In the genomic region with DNA sequence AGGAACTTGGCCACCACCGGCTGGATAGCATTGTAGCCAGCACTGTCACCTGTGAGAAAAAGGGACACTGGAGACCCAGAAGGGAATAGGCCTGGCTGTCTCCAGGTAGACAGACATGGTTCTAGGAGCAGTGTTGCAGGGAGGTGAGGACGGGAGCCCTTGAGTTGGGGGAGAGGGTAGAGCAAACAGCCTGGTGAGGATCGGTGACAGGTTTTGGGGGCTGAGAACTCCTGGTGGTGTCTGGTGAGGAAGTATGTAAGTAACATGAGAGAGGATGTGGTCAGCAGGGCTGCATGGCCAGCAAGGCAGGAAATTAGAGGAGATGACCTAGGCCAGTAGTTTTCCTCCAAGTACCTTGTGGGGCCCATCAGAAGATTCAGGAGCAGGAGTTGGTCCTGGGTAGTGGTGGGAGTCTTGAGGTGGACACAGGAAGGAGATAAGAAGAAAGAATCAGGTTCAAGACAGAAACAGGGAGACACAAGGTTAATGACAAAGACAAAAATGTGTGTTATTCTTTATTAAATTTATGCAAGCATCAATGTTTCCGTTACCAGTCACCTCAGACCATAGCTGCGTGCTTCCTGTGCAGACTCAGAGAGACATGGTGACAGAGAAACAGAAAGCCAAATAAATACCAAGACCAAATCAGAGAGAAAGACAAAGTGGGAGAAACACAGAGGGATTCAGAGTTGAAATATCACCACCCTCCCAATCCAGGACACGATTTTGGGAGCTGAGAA, we compare ENCODE assay signal across 8 cellular contexts. TPM values are rescaled to one million over a fixed set of nuclear protein-coding genes. Genes with fewer than 3 reads are reported as not detected.
A peak's percentile ranks its signal among the peaks of the same experiment; 100 is the strongest.
DNase-seq lines count a peak whose midpoint lies in the region; ATAC-seq, FAIRE-seq and TF ChIP-seq lines count a peak whose summit lies in the region.

A gene (minus strand): TSS at position 491 of the 740 bp plus-strand sequence. CDS start 460 bp downstream, at position 31.

- ATAC-seq in HG03432 (IDR thresholded peaks at IDR 0.05; ENCODE audit: unreplicated experiment): peak; percentile 34
- ATAC-seq in activated T-helper 17 cell treated with anti-CD3 and anti-CD28 coated beads, Interleukin-2, amount 50 U/mL, for 72 hours (replicated peaks): peak; percentile 64
- no peak for ATAC-seq in HG03565 (IDR thresholded peaks at IDR 0.05; ENCODE audit: unreplicated experiment)
- no peak for ATAC-seq in body of pancreas

- no peak for TF ChIP-seq CTCF in body of pancreas (IDR thresholded peaks at IDR 0.05)

- intact Hi-C loops in body of pancreas (cut with DNase I): no loop called here

- peak within 1 kb of the TSS in 2 of 4 donors; percentile 41 to 59 for H3K27ac ChIP-seq in body of pancreas

- peak; percentile 94 for FAIRE-seq in GM12891 (lab: Jason Lieb, UNC)

- H3K36me3 ChIP-seq in mucosa of stomach (ENCODE audit: control insufficient read depth, insufficient read depth, low read length): no peaks in the 10 kb centered on the region
- H3K36me3 ChIP-seq in body of pancreas (replicated peaks in 1 of 2; ENCODE audit: insufficient read depth in 1 of 2, low read depth in 2 of 2): no peaks in the 10 kb centered on the region

- H3K27ac Mint-ChIP-seq in activated T-helper 17 cell treated with anti-CD3 and anti-CD28 coated beads, Interleukin-2, amount 50 U/mL, for 72 hours: peak within 1 kb of the TSS; percentile 96

- H3K9me3 Mint-ChIP-seq in activated T-helper 17 cell treated with anti-CD3 and anti-CD28 coated beads, Interleukin-2, amount 50 U/mL, for 72 hours: no peaks in the 10 kb centered on the region

- H3K36me3 Mint-ChIP-seq in activated T-helper 17 cell treated with anti-CD3 and anti-CD28 coated beads, Interleukin-2, amount 50 U/mL, for 72 hours (ENCODE audit: low read depth): peaks cover 51% of the 10 kb centered on the region

- H3K4me3 ChIP-seq in mucosa of stomach (ENCODE audit: low read length) (no peak within 1 kb of the TSS), body of pancreas (no peak within 1 kb of the TSS)

- H3K4me3 Mint-ChIP-seq in activated T-helper 17 cell treated with anti-CD3 and anti-CD28 coated beads, Interleukin-2, amount 50 U/mL, for 72 hours: peak within 1 kb of the TSS; percentile 92

- H3K27me3 ChIP-seq in mucosa of stomach (ENCODE audit: control insufficient read depth, insufficient read depth, low read length) (peaks cover 47% of the 10 kb centered on the region), body of pancreas (peaks cover 0 to 17% of the 10 kb centered on the region in 2 donors)

- DNase-seq in GM12891 (ENCODE audit: insufficient read length, low spot score) (no peak), putamen (ENCODE audit: low spot score) (no peak), NCI-H146 (lab: John Stamatoyannopoulos, UW) (no peak), body of pancreas (no peak)

- TF ChIP-seq POLR2A in GM12891 (IDR thresholded peaks at IDR 0.05; ENCODE audit: low read depth, low read length): peak; percentile 49; the same call in 1 of the 2 replicates
- peak in 1 of 3 donors; percentile 9 for TF ChIP-seq POLR2A in body of pancreas (IDR thresholded peaks at IDR 0.05)

- H3K9ac ChIP-seq in mucosa of stomach (ENCODE audit: low read length): peak within 1 kb of the TSS; percentile 7

- 57 to 59% methylated on average over 6 of the region's 6 CpGs for WGBS in body of pancreas, 2 donors

- H3K4me1 ChIP-seq in mucosa of stomach (ENCODE audit: control insufficient read depth, insufficient read depth, low read length) (peaks cover 16% of the 10 kb centered on the region), body of pancreas (peaks cover 15% of the 10 kb centered on the region)

- no peaks in the 10 kb centered on the region for H3K27me3 Mint-ChIP-seq in activated T-helper 17 cell treated with anti-CD3 and anti-CD28 coated beads, Interleukin-2, amount 50 U/mL, for 72 hours

- no peaks in the 10 kb centered on the region for H3K9me3 ChIP-seq in mucosa of stomach (ENCODE audit: control insufficient read depth, low read length)
- no peaks in the 10 kb centered on the region for H3K9me3 ChIP-seq in body of pancreas

- peaks cover 44% of the 10 kb centered on the region for H3K4me1 Mint-ChIP-seq in activated T-helper 17 cell treated with anti-CD3 and anti-CD28 coated beads, Interleukin-2, amount 50 U/mL, for 72 hours

TF ChIP-seq in GM12891, 5 proteins besides CTCF, POLR2A, EP300 and RAD21:
- TF ChIP-seq TAF1 (IDR thresholded peaks at IDR 0.05; ENCODE audit: low read depth, low read length) (peak; percentile 39; the same call in 1 of the 2 replicates), POU2F2 (IDR thresholded peaks at IDR 0.05; ENCODE audit: low read depth, low read length) (no peak), POLR2AphosphoS5 (IDR thresholded peaks at IDR 0.05; ENCODE audit: low read depth, low read length) (no peak; the same call in 1 of the 2 replicates), SPI1 (IDR thresholded peaks at IDR 0.05; ENCODE audit: low read depth, low read length) (peak; percentile 73), PAX5 (IDR thresholded peaks at IDR 0.05; ENCODE audit: insufficient read depth, low read length, severe bottlenecking) (no peak)

RNA-seq across cellular contexts. Expression of the gene that starts here (rescaled TPM):
- 71.0 TPM for polyA plus RNA-seq in GM12891 (2012; ENCODE audit: low read depth, missing spikeins)
- total RNA-seq in activated T-helper 17 cell treated with anti-CD3 and anti-CD28 coated beads, Interleukin-2, amount 50 U/mL, for 72 hours: 100 to 1,000 TPM; 131 to 225 TPM
- 10 to 100 TPM in 1 of 2 donors, not detected in 1; 18.9 TPM for total RNA-seq in body of pancreas

Comparison
In these comparisons a context has a peak if more than half of its experiments do, and no peak if none do; other contexts are left out.
1. RNA of the gene that starts here (total RNA-seq): 131 to 225 TPM in activated T-helper 17 cell treated with anti-CD3 and anti-CD28 coated beads, Interleukin-2, amount 50 U/mL, for 72 hours; 18.9 TPM in body of pancreas; every median in the first group is over 4 times any median in the second.
2. ATAC-seq: peak in HG03432 (single experiment) and activated T-helper 17 cell treated with anti-CD3 and anti-CD28 coated beads, Interleukin-2, amount 50 U/mL, for 72 hours (single experiment); none in HG03565 (single experiment) and body of pancreas (single experiment).